In the genomic region with DNA sequence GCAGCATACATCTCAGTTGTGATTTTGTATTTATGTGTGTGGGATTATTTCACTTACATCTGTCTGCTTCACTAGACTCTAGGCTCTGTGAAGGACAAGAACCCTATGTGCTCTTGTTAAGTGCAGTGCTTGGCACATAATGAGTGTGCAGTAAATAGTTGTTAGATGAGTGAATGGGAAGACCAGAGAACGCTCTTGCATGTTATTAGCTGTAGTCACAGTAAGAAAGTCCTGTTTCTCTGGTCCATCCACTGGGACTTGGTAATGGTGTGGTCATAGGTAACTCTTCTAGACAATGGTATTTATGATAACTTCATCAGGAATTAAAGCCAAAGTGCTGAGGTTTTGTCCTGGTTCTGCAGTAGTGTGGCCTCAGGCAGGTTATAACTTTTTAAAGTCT, we compare ENCODE assay signal across 21 cellular contexts. TPM values are rescaled to one million over a fixed set of nuclear protein-coding genes. Genes with fewer than 3 reads are reported as not detected.
A peak's percentile ranks its signal among the peaks of the same experiment; 100 is the strongest.
DNase-seq lines count a peak whose midpoint lies in the region; ATAC-seq, FAIRE-seq and TF ChIP-seq lines count a peak whose summit lies in the region.
"Had no signal": no experiment of that assay in that cellular context is flagged by ENCODE, and none has a peak within 500 bp of the region (broad histone marks: within the 10 kb centered on the region; RNA-seq: fewer than 3 reads in every experiment).

No MANE protein-coding gene starts in this region.

- H3K36me3 ChIP-seq in kidney epithelial cell (ENCODE audit: control insufficient read depth, insufficient read depth, low read length) (no peaks in the 10 kb centered on the region), vagina (no peaks in the 10 kb centered on the region), ascending aorta (no peaks in the 10 kb centered on the region)
- H3K36me3 ChIP-seq: BE2C, SJCRH30 had no signal

- DNase-seq in A549 (ENCODE audit: low read depth in 1 of 2, low spot score in 1 of 2) = no peak
- peak; percentile 4 for DNase-seq in M059J (ENCODE audit: low read depth)
- peak; percentile 28 for DNase-seq in kidney epithelial cell (ENCODE audit: low read depth)
- DNase-seq in vagina (ENCODE audit: extremely low spot score in 2 of 2) = no peak
- DNase-seq in ascending aorta (ENCODE audit: low spot score in 2 of 2) = no peak
- DNase-seq: 8988T; BE2C; CD4-positive, CD25-positive, alpha-beta regulatory T cell; COR-L47; KG1; NCI-H1417 treated with DMSO at 0.1 percent for 48 hours; NCI-H187 treated with DMSO at 0.1 percent for 48 hours; NCI-H2227 treated with DMSO at 0.1 percent for 48 hours; NCI-H524 treated with DMSO at 0.1 percent for 48 hours; SJCRH30 had no signal

- CTCF ChIA-PET in A549 (lab: Yijun Ruan, JAX) = no interaction called here

- H3K27me3 ChIP-seq in kidney epithelial cell (ENCODE audit: control insufficient read depth, insufficient read depth, low read length) = no peaks in the 10 kb centered on the region
- H3K27me3 ChIP-seq in vagina = no peaks in the 10 kb centered on the region
- H3K27me3 ChIP-seq in ascending aorta = no peaks in the 10 kb centered on the region
- H3K27me3 ChIP-seq: BE2C, SJCRH30 had no signal

- 5% methylated on average over 1 of the region's 1 CpG for WGBS in A549 (ENCODE audit: missing lambda C conversion rate)

- intact Hi-C loops in vagina (cut with DNase I) (no loop called here), ascending aorta (cut with DNase I) (no loop called here)

- FAIRE-seq in A549 (lab: Jason Lieb, UNC) = peak; percentile 49
- FAIRE-seq: GM12878, HepG2 had no signal

- H3K4me2 ChIP-seq in A549 = no peak overlapping the region

- ATAC-seq in A549 (no peak), esophagus mucosa (peak; percentile 92), GM19467 (IDR thresholded peaks at IDR 0.05; ENCODE audit: unreplicated experiment) (no peak), HG03280 (IDR thresholded peaks at IDR 0.05; ENCODE audit: unreplicated experiment) (no peak)
- ATAC-seq: GM12878, HepG2 had no signal

- H3K4me3 ChIP-seq in A549 = no peak overlapping the region
- H3K4me3 ChIP-seq in kidney epithelial cell (ENCODE audit: low read depth, low read length) = no peak overlapping the region
- no peak overlapping the region for H3K4me3 ChIP-seq in vagina
- H3K4me3 ChIP-seq in ascending aorta = no peak overlapping the region
- H3K4me3 ChIP-seq: GM12878, SJCRH30 had no signal

- TF ChIP-seq POLR2A in A549 (IDR thresholded peaks at IDR 0.05; ENCODE audit: low read length) (no peak), vagina (IDR thresholded peaks at IDR 0.05) (no peak)

- H3K4me1 ChIP-seq in A549 (no peaks in the 10 kb centered on the region), vagina (no peaks in the 10 kb centered on the region), ascending aorta (no peaks in the 10 kb centered on the region)
- H3K4me1 ChIP-seq: BE2C, SJCRH30 had no signal

- TF ChIP-seq CTCF in A549 (IDR thresholded peaks at IDR 0.05) (no peak), kidney epithelial cell (IDR thresholded peaks at IDR 0.05; ENCODE audit: insufficient read depth, low read length, poor library complexity, severe bottlenecking) (no peak), vagina (IDR thresholded peaks at IDR 0.05) (no peak), ascending aorta (IDR thresholded peaks at IDR 0.05) (no peak)

- H3K27ac ChIP-seq in A549 (no peak overlapping the region), vagina (no peak overlapping the region), ascending aorta (no peak overlapping the region)
- H3K27ac ChIP-seq: SJCRH30 had no signal

- TF ChIP-seq RAD21 in A549 (conservative IDR thresholded peaks at IDR 0.05 in 1 of 2, IDR thresholded peaks at IDR 0.05 in 1 of 2) = no peak

- TF ChIP-seq EP300 in A549 (IDR thresholded peaks at IDR 0.05) = no peak

- POLR2A ChIA-PET in A549 (lab: Yijun Ruan, JAX) = interaction anchor here (0.6 kb wide), 1 partner anchor 8 kb away, joined by 12 read pairs; no protein-coding TSS in a partner anchor

- no peaks in the 10 kb centered on the region for H3K9me3 ChIP-seq in A549
- no peaks in the 10 kb centered on the region for H3K9me3 ChIP-seq in vagina
- H3K9me3 ChIP-seq in ascending aorta = no peaks in the 10 kb centered on the region
- H3K9me3 ChIP-seq: BE2C, SJCRH30 had no signal

TF ChIP-seq in A549, 52 proteins besides CTCF, POLR2A, EP300 and RAD21:
- TF ChIP-seq FOXS1 (CRISPR knock-in tag; IDR thresholded peaks at IDR 0.05) = no peak
- TF ChIP-seq ELK1 (IDR thresholded peaks at IDR 0.05; ENCODE audit: low read depth, low read length) = no peak
- no peak for TF ChIP-seq NPAS2 (CRISPR knock-in tag; IDR thresholded peaks at IDR 0.05; ENCODE audit: borderline replicate concordance)
- TF ChIP-seq CBX2 (IDR thresholded peaks at IDR 0.05; ENCODE audit: borderline replicate concordance, low read depth) = no peak
- TF ChIP-seq EHF (CRISPR knock-in tag; IDR thresholded peaks at IDR 0.05) = no peak

RNA-seq across cellular contexts. Expression of gene AQP9, which starts 1.4 kb away (rescaled TPM):
- polyA plus RNA-seq in A549 (2011; rRNA removed) (0.08 TPM in 1 of 2 replicates, not detected in the other), A549 (2017; fragmentation: RNase III; extraction: RNeasy Plus Mini Kit Qiagen cat#74134 plus additional on column Dnase treatment) (not detected in 3 replicates)
- not detected in 2 replicates for polyA plus RNA-seq in A549 (2012; cell fraction: cytosol; rRNA removed)
- polyA plus RNA-seq in A549 (2012; cell fraction: nucleus; rRNA removed) = not detected in 2 replicates
- polyA minus RNA-seq in A549 (2011; rRNA and poly(A)+ RNA removed) = not detected in 2 replicates
- total RNA-seq in M059J (2014; rRNA removed; shearing (Covaris generic)) = not detected in 2 replicates
- total RNA-seq in esophagus mucosa (0.60 TPM), kidney epithelial cell (0.75 TPM in 1 of 2 replicates, not detected in the other), vagina (1.5 TPM), ascending aorta (0.43 TPM)
- total RNA-seq: CD4-positive, CD25-positive, alpha-beta regulatory T cell; H4; HepG2 had no signal
- polyA plus RNA-seq: HepG2 had no signal

Comparison
In these comparisons a context has a peak if more than half of its experiments do, and no peak if none do; other contexts are left out.
1. DNase-seq: peak in M059J (single experiment) and kidney epithelial cell (single experiment); none in A549 (0 of 2), vagina (0 of 2) and ascending aorta (0 of 2).